ENCODE assay signal across 29 cellular contexts in the genomic region with DNA sequence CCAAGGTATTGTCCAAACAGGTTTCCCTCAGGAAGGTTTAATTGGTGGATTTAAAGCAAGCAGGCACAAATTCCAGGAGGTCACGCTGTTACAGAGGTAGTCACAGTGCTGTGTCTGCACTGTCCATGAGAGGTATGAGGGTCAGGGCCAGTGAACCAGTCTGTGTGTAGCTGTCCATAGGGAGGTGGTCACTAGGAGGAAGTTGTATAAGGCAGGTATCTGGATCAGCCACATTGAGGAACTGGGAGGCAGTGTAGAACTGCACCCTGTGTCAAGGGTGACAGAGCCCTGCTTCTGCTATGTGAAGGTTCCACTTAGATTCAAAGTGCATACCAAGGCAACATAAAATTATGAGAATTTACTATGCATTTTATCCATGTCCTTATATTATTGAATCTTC.
DNase-seq lines count a peak whose midpoint lies in the region; ATAC-seq, FAIRE-seq and TF ChIP-seq lines count a peak whose summit lies in the region.
"Had no signal": no experiment of that assay in that cellular context is flagged by ENCODE, and none has a peak within 500 bp of the region (broad histone marks: within the 10 kb centered on the region; RNA-seq: fewer than 3 reads in every experiment).

No MANE protein-coding gene starts in this region.

- H3K9me3 Mint-ChIP-seq in activated T-cell treated with anti-CD3 and anti-CD28 coated beads, Interleukin-2, amount 50 U/mL, for 4 hours, result no peaks in the 10 kb centered on the region
- H3K9me3 Mint-ChIP-seq: activated CD4-positive, alpha-beta T cell treated with anti-CD3 and anti-CD28 coated beads, Interleukin-2, amount 10 ng/mL, durations not matched to agents 7 days and 5 days; stimulated activated memory B cell treated with anti-CD40 and anti-IgM and Interleukin-4, amounts not matched to agents 10 μg/mL and 1 μg/mL and 100 μg/mL, for 72 hours had no signal

- H3K36me3 Mint-ChIP-seq in activated T-cell treated with anti-CD3 and anti-CD28 coated beads, Interleukin-2, amount 50 U/mL, for 4 hours (ENCODE audit: insufficient read depth), result peaks cover 16% of the 10 kb centered on the region

- no peak for TF ChIP-seq CTCF in gastrocnemius medialis (IDR thresholded peaks at IDR 0.05 in 4 of 5, conservative IDR thresholded peaks at IDR 0.05 in 1 of 5)

- H3K4me3 Mint-ChIP-seq in activated T-cell treated with anti-CD3 and anti-CD28 coated beads, Interleukin-2, amount 50 U/mL, for 4 hours, result no peak overlapping the region
- H3K4me3 Mint-ChIP-seq: activated CD4-positive, alpha-beta T cell treated with anti-CD3 and anti-CD28 coated beads, Interleukin-2, amount 10 ng/mL, durations not matched to agents 7 days and 5 days; stimulated activated memory B cell treated with anti-CD40 and anti-IgM and Interleukin-4, amounts not matched to agents 10 μg/mL and 1 μg/mL and 100 μg/mL, for 72 hours had no signal

- intact Hi-C loops in left colon (cut with DNase I, micrococcal nuclease) (no loop called here), gastrocnemius medialis (cut with DNase I; ENCODE audit: low total_unique reads) (no loop called here)

- no peak overlapping the region for H3K27ac ChIP-seq in gastrocnemius medialis
- H3K27ac ChIP-seq: RWPE1, spleen, suprapubic skin, VCaP had no signal

- H3K4me1 ChIP-seq in gastrocnemius medialis, result no peaks in the 10 kb centered on the region
- H3K4me1 ChIP-seq: spleen, suprapubic skin had no signal

- H3K4me1 Mint-ChIP-seq in activated T-cell treated with anti-CD3 and anti-CD28 coated beads, Interleukin-2, amount 50 U/mL, for 4 hours (ENCODE audit: low read depth), result peaks cover 19% of the 10 kb centered on the region
- H3K4me1 Mint-ChIP-seq: activated CD4-positive, alpha-beta T cell treated with anti-CD3 and anti-CD28 coated beads, Interleukin-2, amount 10 ng/mL, durations not matched to agents 7 days and 5 days had no signal

- DNase-seq in GM12892 (ENCODE audit: insufficient read length), result no peak
- DNase-seq in OCI-M1 (lab: John Stamatoyannopoulos, UW), result peak; percentile 26
- no peak for DNase-seq in left colon
- DNase-seq in A172 (ENCODE audit: low spot score), result no peak
- DNase-seq in gastrocnemius medialis, result no peak
- DNase-seq in iPS-NIHi7 (ENCODE audit: extremely low spot score), result no peak
- DNase-seq in activated T-cell treated with anti-CD3 and anti-CD28 coated beads, Interleukin-2, amount 50 U/mL, for 4 hours, result no peak
- DNase-seq: activated CD4-positive, alpha-beta T cell treated with anti-CD3 and anti-CD28 coated beads, Interleukin-2, amount 10 ng/mL, durations not matched to agents 7 days and 5 days; activated effector memory CD4-positive, alpha-beta T cell treated with Interleukin-2 at 50 U/mL for 16 hours; BE2C; central memory CD4-positive, alpha-beta T cell; dermis blood vessel endothelial cell; DMS153; Karpas-422; kidney; mammary epithelial cell; NCI-H1092; NCI-H1930; NCI-H748 treated with DMSO at 0.1 percent for 48 hours; retina; spleen; stimulated activated CD4-positive, alpha-beta T cell treated with anti-CD3 and anti-CD28 coated beads, Interleukin-2, amount 100 ng/mL, for 48 hours had no signal

- no peaks in the 10 kb centered on the region for H3K27me3 Mint-ChIP-seq in activated T-cell treated with anti-CD3 and anti-CD28 coated beads, Interleukin-2, amount 50 U/mL, for 4 hours (ENCODE audit: low read depth)
- H3K27me3 Mint-ChIP-seq: activated CD4-positive, alpha-beta T cell treated with anti-CD3 and anti-CD28 coated beads, Interleukin-2, amount 10 ng/mL, durations not matched to agents 7 days and 5 days; stimulated activated memory B cell treated with anti-CD40 and anti-IgM and Interleukin-4, amounts not matched to agents 10 μg/mL and 1 μg/mL and 100 μg/mL, for 72 hours had no signal

- no peaks in the 10 kb centered on the region for H3K36me3 ChIP-seq in gastrocnemius medialis
- H3K36me3 ChIP-seq: BE2C, suprapubic skin had no signal

- no peaks in the 10 kb centered on the region for H3K27me3 ChIP-seq in gastrocnemius medialis
- H3K27me3 ChIP-seq: BE2C, spleen, suprapubic skin had no signal

- in situ Hi-C loops in gastrocnemius medialis (cut with MboI; ENCODE audit: low sequenced_read_pairs in 4 of 4), result no loop called here

- ATAC-seq in GM21786 (IDR thresholded peaks at IDR 0.05; ENCODE audit: unreplicated experiment) (peak; percentile 71), left colon (peak; percentile 70), gastrocnemius medialis (no peak)
- no peak for ATAC-seq in activated T-cell treated with anti-CD3 and anti-CD28 coated beads, Interleukin-2, amount 50 U/mL, for 4 hours
- ATAC-seq: HCT116; stimulated activated memory B cell treated with anti-CD40 and anti-IgM and Interleukin-4, amounts not matched to agents 10 μg/mL and 1 μg/mL and 100 μg/mL, for 72 hours had no signal

- no peaks in the 10 kb centered on the region for H3K9me3 ChIP-seq in gastrocnemius medialis
- H3K9me3 ChIP-seq: BE2C, suprapubic skin had no signal

- TF ChIP-seq POLR2A in GM12892 (IDR thresholded peaks at IDR 0.05; ENCODE audit: low read depth, low read length) (no peak), gastrocnemius medialis (IDR thresholded peaks at IDR 0.05) (no peak)

- FAIRE-seq in GM12892 (lab: Jason Lieb, UNC), result peak; percentile 42
- FAIRE-seq: kidney, urothelium cell line had no signal

- H3K4me3 ChIP-seq in gastrocnemius medialis, result no peak overlapping the region
- H3K4me3 ChIP-seq: spleen, suprapubic skin had no signal

Comparison
In these comparisons a context has a peak if more than half of its experiments do, and no peak if none do; other contexts are left out.
1. ATAC-seq: peak in GM21786 (single experiment) and left colon (single experiment); none in gastrocnemius medialis (0 of 2) and activated T-cell treated with anti-CD3 and anti-CD28 coated beads, Interleukin-2, amount 50 U/mL, for 4 hours (0 of 2).